ENCODE assay signal across 2 cellular contexts in the genomic region with DNA sequence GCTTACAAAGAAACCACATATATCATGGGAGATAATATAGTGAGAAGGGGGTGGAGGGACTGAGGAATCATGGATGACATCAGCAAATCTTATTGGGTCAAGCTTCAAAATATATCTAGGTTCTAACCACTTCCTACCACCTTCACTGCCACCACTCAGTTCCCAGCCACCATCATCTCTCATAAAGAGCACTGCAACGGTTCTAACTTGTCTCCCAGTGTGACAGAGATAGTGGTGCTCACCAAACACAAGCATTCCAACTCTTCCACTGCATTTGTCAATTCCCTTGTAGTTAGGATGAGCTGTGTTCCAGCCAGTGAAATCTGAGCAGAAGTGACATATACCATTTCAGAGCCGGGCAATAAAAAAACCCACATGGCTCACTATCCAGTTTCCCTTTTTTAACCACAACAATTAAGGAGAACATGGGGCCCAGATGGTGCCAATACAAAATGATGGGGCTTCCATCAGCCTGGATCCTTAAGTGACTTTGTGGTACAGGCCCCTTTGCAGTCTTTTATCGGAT.
TF ChIP-seq lines count a peak whose summit lies in the region.

No MANE protein-coding gene starts in this region.

TF ChIP-seq in SK-N-SH treated with all-trans-retinoic acid at 6 μM for 48 hours, 23 proteins besides CTCF, POLR2A, EP300 and RAD21 (continued from another document):
- TF ChIP-seq, protein P1, sequence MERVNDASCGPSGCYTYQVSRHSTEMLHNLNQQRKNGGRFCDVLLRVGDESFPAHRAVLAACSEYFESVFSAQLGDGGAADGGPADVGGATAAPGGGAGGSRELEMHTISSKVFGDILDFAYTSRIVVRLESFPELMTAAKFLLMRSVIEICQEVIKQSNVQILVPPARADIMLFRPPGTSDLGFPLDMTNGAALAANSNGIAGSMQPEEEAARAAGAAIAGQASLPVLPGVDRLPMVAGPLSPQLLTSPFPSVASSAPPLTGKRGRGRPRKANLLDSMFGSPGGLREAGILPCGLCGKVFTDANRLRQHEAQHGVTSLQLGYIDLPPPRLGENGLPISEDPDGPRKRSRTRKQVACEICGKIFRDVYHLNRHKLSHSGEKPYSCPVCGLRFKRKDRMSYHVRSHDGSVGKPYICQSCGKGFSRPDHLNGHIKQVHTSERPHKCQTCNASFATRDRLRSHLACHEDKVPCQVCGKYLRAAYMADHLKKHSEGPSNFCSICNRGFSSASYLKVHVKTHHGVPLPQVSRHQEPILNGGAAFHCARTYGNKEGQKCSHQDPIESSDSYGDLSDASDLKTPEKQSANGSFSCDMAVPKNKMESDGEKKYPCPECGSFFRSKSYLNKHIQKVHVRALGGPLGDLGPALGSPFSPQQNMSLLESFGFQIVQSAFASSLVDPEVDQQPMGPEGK (CRISPR knock-in tag; IDR thresholded peaks at IDR 0.05; ENCODE audit: borderline replicate concordance) = no peak
- no peak for TF ChIP-seq GLIS3 (CRISPR knock-in tag; IDR thresholded peaks at IDR 0.05)
- TF ChIP-seq, protein P2, sequence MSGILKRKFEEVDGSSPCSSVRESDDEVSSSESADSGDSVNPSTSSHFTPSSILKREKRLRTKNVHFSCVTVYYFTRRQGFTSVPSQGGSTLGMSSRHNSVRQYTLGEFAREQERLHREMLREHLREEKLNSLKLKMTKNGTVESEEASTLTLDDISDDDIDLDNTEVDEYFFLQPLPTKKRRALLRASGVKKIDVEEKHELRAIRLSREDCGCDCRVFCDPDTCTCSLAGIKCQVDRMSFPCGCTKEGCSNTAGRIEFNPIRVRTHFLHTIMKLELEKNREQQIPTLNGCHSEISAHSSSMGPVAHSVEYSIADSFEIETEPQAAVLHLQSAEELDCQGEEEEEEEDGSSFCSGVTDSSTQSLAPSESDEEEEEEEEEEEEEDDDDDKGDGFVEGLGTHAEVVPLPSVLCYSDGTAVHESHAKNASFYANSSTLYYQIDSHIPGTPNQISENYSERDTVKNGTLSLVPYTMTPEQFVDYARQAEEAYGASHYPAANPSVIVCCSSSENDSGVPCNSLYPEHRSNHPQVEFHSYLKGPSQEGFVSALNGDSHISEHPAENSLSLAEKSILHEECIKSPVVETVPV (CRISPR knock-in tag; IDR thresholded peaks at IDR 0.05) = no peak
- no peak for TF ChIP-seq ZNF8 (CRISPR knock-in tag; IDR thresholded peaks at IDR 0.05)
- TF ChIP-seq TCF4 (CRISPR knock-in tag; IDR thresholded peaks at IDR 0.05; ENCODE audit: borderline replicate concordance) = no peak
- no peak for TF ChIP-seq ESRRG (CRISPR knock-in tag; IDR thresholded peaks at IDR 0.05)
- TF ChIP-seq TOX (CRISPR knock-in tag; IDR thresholded peaks at IDR 0.05; ENCODE audit: borderline replicate concordance) = no peak
- TF ChIP-seq ARNTL (CRISPR knock-in tag; IDR thresholded peaks at IDR 0.05; ENCODE audit: borderline replicate concordance, low read depth) = no peak
- TF ChIP-seq, protein P3, sequence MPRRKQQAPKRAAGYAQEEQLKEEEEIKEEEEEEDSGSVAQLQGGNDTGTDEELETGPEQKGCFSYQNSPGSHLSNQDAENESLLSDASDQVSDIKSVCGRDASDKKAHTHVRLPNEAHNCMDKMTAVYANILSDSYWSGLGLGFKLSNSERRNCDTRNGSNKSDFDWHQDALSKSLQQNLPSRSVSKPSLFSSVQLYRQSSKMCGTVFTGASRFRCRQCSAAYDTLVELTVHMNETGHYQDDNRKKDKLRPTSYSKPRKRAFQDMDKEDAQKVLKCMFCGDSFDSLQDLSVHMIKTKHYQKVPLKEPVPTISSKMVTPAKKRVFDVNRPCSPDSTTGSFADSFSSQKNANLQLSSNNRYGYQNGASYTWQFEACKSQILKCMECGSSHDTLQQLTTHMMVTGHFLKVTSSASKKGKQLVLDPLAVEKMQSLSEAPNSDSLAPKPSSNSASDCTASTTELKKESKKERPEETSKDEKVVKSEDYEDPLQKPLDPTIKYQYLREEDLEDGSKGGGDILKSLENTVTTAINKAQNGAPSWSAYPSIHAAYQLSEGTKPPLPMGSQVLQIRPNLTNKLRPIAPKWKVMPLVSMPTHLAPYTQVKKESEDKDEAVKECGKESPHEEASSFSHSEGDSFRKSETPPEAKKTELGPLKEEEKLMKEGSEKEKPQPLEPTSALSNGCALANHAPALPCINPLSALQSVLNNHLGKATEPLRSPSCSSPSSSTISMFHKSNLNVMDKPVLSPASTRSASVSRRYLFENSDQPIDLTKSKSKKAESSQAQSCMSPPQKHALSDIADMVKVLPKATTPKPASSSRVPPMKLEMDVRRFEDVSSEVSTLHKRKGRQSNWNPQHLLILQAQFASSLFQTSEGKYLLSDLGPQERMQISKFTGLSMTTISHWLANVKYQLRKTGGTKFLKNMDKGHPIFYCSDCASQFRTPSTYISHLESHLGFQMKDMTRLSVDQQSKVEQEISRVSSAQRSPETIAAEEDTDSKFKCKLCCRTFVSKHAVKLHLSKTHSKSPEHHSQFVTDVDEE (CRISPR knock-in tag; IDR thresholded peaks at IDR 0.05) = no peak
- no peak for TF ChIP-seq BACH2 (CRISPR knock-in tag; IDR thresholded peaks at IDR 0.05; ENCODE audit: borderline replicate concordance)
- TF ChIP-seq SNAI2 (CRISPR knock-in tag; IDR thresholded peaks at IDR 0.05) = no peak
- TF ChIP-seq CSDC2 (CRISPR knock-in tag; IDR thresholded peaks at IDR 0.05) = no peak
- TF ChIP-seq ISL1 (CRISPR knock-in tag; IDR thresholded peaks at IDR 0.05) = no peak
- no peak for TF ChIP-seq ZFP30 (CRISPR knock-in tag; IDR thresholded peaks at IDR 0.05)
- no peak for TF ChIP-seq RARB (CRISPR knock-in tag; IDR thresholded peaks at IDR 0.05)
- no peak for TF ChIP-seq PPARA (CRISPR knock-in tag; IDR thresholded peaks at IDR 0.05; ENCODE audit: borderline replicate concordance)
- TF ChIP-seq, protein P4, sequence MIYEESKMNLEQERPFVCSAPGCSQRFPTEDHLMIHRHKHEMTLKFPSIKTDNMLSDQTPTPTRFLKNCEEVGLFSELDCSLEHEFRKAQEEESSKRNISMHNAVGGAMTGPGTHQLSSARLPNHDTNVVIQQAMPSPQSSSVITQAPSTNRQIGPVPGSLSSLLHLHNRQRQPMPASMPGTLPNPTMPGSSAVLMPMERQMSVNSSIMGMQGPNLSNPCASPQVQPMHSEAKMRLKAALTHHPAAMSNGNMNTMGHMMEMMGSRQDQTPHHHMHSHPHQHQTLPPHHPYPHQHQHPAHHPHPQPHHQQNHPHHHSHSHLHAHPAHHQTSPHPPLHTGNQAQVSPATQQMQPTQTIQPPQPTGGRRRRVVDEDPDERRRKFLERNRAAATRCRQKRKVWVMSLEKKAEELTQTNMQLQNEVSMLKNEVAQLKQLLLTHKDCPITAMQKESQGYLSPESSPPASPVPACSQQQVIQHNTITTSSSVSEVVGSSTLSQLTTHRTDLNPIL (CRISPR knock-in tag; IDR thresholded peaks at IDR 0.05; ENCODE audit: low read depth) = no peak

TF ChIP-seq in SK-N-SH, 30 proteins besides CTCF, POLR2A, EP300 and RAD21 (continued from another document):
- TF ChIP-seq, protein P5, sequence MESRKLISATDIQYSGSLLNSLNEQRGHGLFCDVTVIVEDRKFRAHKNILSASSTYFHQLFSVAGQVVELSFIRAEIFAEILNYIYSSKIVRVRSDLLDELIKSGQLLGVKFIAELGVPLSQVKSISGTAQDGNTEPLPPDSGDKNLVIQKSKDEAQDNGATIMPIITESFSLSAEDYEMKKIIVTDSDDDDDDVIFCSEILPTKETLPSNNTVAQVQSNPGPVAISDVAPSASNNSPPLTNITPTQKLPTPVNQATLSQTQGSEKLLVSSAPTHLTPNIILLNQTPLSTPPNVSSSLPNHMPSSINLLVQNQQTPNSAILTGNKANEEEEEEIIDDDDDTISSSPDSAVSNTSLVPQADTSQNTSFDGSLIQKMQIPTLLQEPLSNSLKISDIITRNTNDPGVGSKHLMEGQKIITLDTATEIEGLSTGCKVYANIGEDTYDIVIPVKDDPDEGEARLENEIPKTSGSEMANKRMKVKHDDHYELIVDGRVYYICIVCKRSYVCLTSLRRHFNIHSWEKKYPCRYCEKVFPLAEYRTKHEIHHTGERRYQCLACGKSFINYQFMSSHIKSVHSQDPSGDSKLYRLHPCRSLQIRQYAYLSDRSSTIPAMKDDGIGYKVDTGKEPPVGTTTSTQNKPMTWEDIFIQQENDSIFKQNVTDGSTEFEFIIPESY (IDR thresholded peaks at IDR 0.05; ENCODE audit: borderline replicate concordance, low read depth) = no peak
- TF ChIP-seq MEF2A (IDR thresholded peaks at IDR 0.05; ENCODE audit: borderline replicate concordance, low read depth) (no peak), NFIC (IDR thresholded peaks at IDR 0.05; ENCODE audit: borderline replicate concordance) (no peak), SMC3 (IDR thresholded peaks at IDR 0.05; ENCODE audit: low read depth, low read length) (no peak), POLR2AphosphoS5 (IDR thresholded peaks at IDR 0.05; ENCODE audit: low read depth, low read length) (no peak), GATA2 (CRISPR knock-in tag; IDR thresholded peaks at IDR 0.05) (no peak), FOXJ3 (CRISPR knock-in tag; IDR thresholded peaks at IDR 0.05) (no peak), RCOR1 (IDR thresholded peaks at IDR 0.05; ENCODE audit: low read length) (no peak)
- TF ChIP-seq, protein P6, sequence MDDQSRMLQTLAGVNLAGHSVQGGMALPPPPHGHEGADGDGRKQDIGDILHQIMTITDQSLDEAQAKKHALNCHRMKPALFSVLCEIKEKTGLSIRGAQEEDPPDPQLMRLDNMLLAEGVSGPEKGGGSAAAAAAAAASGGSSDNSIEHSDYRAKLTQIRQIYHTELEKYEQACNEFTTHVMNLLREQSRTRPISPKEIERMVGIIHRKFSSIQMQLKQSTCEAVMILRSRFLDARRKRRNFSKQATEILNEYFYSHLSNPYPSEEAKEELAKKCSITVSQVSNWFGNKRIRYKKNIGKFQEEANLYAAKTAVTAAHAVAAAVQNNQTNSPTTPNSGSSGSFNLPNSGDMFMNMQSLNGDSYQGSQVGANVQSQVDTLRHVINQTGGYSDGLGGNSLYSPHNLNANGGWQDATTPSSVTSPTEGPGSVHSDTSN (IDR thresholded peaks at IDR 0.05) = no peak
TF ChIP-seq in SK-N-SH: peak in this region for 0.
